Comparison of ENCODE assay signal across 20 cellular contexts in the genomic region with DNA sequence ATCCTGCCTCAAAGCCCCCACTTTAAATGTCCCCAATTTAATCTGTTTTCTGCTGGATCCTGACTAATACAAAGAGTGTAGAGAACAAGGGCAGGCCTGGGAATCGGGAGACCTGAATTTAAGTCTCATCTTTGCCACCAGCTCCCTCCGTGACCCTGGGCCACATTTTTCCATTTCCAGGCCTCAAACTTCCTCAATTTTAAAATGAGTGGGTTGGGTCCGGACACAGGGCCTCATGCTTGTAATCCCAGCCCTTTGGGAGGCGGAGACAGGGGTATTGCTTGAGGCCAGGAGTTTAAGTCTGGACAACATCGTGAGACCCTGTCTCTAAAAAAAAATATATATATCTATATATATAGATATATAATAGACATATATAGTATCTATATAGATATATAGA.
"Had no signal": no experiment of that assay in that cellular context is flagged by ENCODE, and none has a peak within 500 bp of the region (broad histone marks: within the 10 kb centered on the region; RNA-seq: fewer than 3 reads in every experiment).

No MANE protein-coding gene starts in this region.

- DNase-seq: dermis blood vessel endothelial cell; foreskin melanocyte; heart left ventricle; hippocampal formation; left colon; left ventricle myocardium superior; naive B cell; occipital lobe; psoas muscle; retina; spleen; stimulated activated CD4-positive, alpha-beta T cell treated with anti-CD3 and anti-CD28 coated beads, Interleukin-15, amount 100 ng/mL, for 24 hours; stimulated activated CD4-positive, alpha-beta T cell treated with anti-CD3 and anti-CD28 coated beads, Interleukin-1b, Interleukin-23, amount 100 ng/mL, for 48 hours; stimulated activated CD4-positive, alpha-beta T cell treated with anti-CD3 and anti-CD28 coated beads, Interleukin-4, amount 100 ng/mL, for 24 hours; tibial artery; upper lobe of right lung had no signal

- H3K27me3 Mint-ChIP-seq: stimulated activated naive CD8-positive, alpha-beta T cell treated with anti-CD3 and anti-CD28 coated beads, Interleukin-15, Interleukin-2, amounts not matched to agents 100 ng/mL and 50 ng/mL, for 24 hours had no signal

- H3K27ac Mint-ChIP-seq: stimulated activated memory B cell treated with anti-CD40 and anti-IgM and Interleukin-4, amounts not matched to agents 10 μg/mL and 1 μg/mL and 100 μg/mL, for 72 hours; stimulated activated naive CD8-positive, alpha-beta T cell treated with anti-CD3 and anti-CD28 coated beads, Interleukin-15, Interleukin-2, amounts not matched to agents 100 ng/mL and 50 ng/mL, for 24 hours had no signal

- ATAC-seq: heart left ventricle; left colon; left ventricle myocardium superior; psoas muscle; sciatic nerve; stimulated activated memory B cell treated with anti-CD40 and anti-IgM and Interleukin-4, amounts not matched to agents 10 μg/mL and 1 μg/mL and 100 μg/mL, for 72 hours; upper lobe of right lung had no signal

- H3K9me3 Mint-ChIP-seq: nephron; stimulated activated naive CD8-positive, alpha-beta T cell treated with anti-CD3 and anti-CD28 coated beads, Interleukin-15, Interleukin-2, amounts not matched to agents 100 ng/mL and 50 ng/mL, for 24 hours had no signal

- H3K36me3 Mint-ChIP-seq: naive B cell; stimulated activated memory B cell treated with anti-CD40 and anti-IgM and Interleukin-4, amounts not matched to agents 10 μg/mL and 1 μg/mL and 100 μg/mL, for 72 hours had no signal

- H3K4me3 Mint-ChIP-seq: stimulated activated memory B cell treated with anti-CD40 and anti-IgM and Interleukin-4, amounts not matched to agents 10 μg/mL and 1 μg/mL and 100 μg/mL, for 72 hours; stimulated activated naive CD8-positive, alpha-beta T cell treated with anti-CD3 and anti-CD28 coated beads, Interleukin-15, Interleukin-2, amounts not matched to agents 100 ng/mL and 50 ng/mL, for 24 hours had no signal
